Comparison of ENCODE assay signal across 8 cellular contexts in the genomic region with DNA sequence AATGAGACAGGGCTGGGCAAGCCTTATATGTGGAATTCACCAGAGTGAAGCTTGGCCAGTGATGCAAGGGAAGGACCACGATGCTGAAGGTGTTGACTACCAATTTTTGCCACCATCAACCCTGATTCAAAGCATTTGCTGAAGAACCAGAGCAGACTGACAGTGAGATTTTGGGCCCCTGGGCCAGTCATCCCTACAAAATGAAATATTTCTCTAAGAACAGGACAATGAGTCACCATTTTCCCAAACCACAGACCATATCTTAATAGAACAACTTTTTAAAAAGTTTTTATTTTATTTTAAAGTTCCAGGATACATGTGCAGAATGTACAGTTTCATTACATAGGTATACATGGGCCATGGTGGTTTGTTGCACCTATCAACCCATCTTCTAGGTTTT. TPM values are rescaled to one million over a fixed set of nuclear protein-coding genes. Genes with fewer than 3 reads are reported as not detected.
DNase-seq lines count a peak whose midpoint lies in the region; ATAC-seq and TF ChIP-seq lines count a peak whose summit lies in the region.
"Not testable (repeated sequence)": the region's sequence is repeated elsewhere in the genome, so short reads cannot be mapped to it uniquely, and the experiment has no call there.

No MANE protein-coding gene starts in this region.

- not testable (repeated sequence) for H2AFZ ChIP-seq in osteoblast (ENCODE audit: low read length)

- not testable (repeated sequence) for H4K20me1 ChIP-seq in osteoblast (ENCODE audit: insufficient read depth, low read length)

- not testable (repeated sequence) for H3K27ac ChIP-seq in foreskin keratinocyte; osteoblast (ENCODE audit: low read depth, low read length)

- DNase-seq in AG08395 (ENCODE audit: low spot score) (peak; percentile 1), ELR (ENCODE audit: low read depth) (peak; percentile 52), HS-5 (ENCODE audit: low read depth) (peak; percentile 4), cardiac fibroblast (ENCODE audit: low read depth in 2 of 2) (peak; percentile 5 to 43), fibroblast of mammary gland (ENCODE audit: low read depth) (peak; percentile 42), osteoblast (ENCODE audit: insufficient read length, low spot score, missing footprints) (peak; percentile 31)
- DNase-seq in foreskin keratinocyte = not testable (repeated sequence)

- not testable (repeated sequence) for H3K36me3 ChIP-seq in osteoblast (ENCODE audit: insufficient read depth, low read length)

- not testable (repeated sequence) for TF ChIP-seq CTCF in cardiac fibroblast (IDR thresholded peaks at IDR 0.05; ENCODE audit: low read depth, low read length); fibroblast of mammary gland (conservative IDR thresholded peaks at IDR 0.05; ENCODE audit: control insufficient read depth, insufficient read depth, low read depth, low read length); foreskin keratinocyte (conservative IDR thresholded peaks at IDR 0.05); osteoblast (IDR thresholded peaks at IDR 0.05; ENCODE audit: extremely low read depth, low read depth, low read length)

- not testable (repeated sequence) for H3K4me1 ChIP-seq in foreskin keratinocyte; osteoblast (ENCODE audit: insufficient read depth, low read length)

- H3K4me3 ChIP-seq in cardiac fibroblast (replicated peaks in 1 of 2; ENCODE audit: low read depth in 2 of 2, low read length in 2 of 2); fibroblast of mammary gland (ENCODE audit: control insufficient read depth, low read depth, low read length); osteoblast (ENCODE audit: insufficient read depth, low read length): not testable (repeated sequence)

- ATAC-seq in SK-N-SH treated with all-trans-retinoic acid at 6 μM for 48 hours (peak; percentile 32; the same call in 2 of the 3 replicates), foreskin keratinocyte (peak; percentile 43)

- H3K4me2 ChIP-seq in osteoblast (ENCODE audit: insufficient read depth, low read length) = not testable (repeated sequence)

- not testable (repeated sequence) for H3K79me2 ChIP-seq in osteoblast (ENCODE audit: insufficient read depth, low read length)

- H3K9me3 ChIP-seq in osteoblast (ENCODE audit: low read depth, low read length) = not testable (repeated sequence)

- not testable (repeated sequence) for H3K27me3 ChIP-seq in foreskin keratinocyte; osteoblast (ENCODE audit: insufficient read depth, low read length)

RNA-seq across cellular contexts. Expression of a gene that starts 16.5 kb away (rescaled TPM):
- total RNA-seq in foreskin keratinocyte (2.5 and 2.9 TPM in 2 replicates), osteoblast (1.5 and 1.8 TPM in 2 replicates)
- polyA plus RNA-seq in foreskin keratinocyte = 2.3 and 2.7 TPM in 2 replicates
